Comparison of ENCODE assay signal across 8 cellular contexts in genomic region chr2:167862787-167863186, GRCh38.
DNase-seq lines count a peak whose midpoint lies in the region; ATAC-seq lines count a peak whose summit lies in the region.

No MANE protein-coding gene starts in this region.

- DNase-seq in NCI-H1436 (lab: John Stamatoyannopoulos, UW): peak; percentile 13
- no peak for DNase-seq in SK-N-DZ (ENCODE audit: low spot score)
- no peak for DNase-seq in ecto neural progenitor cell (ENCODE audit: low spot score)
- DNase-seq in AG08395 (ENCODE audit: low spot score): no peak
- no peak for DNase-seq in H7

- H3K4me3 ChIP-seq in iPS-20b (ENCODE audit: low read length) (0 out of 2 replicates have a peak overlapping the region, but pooled peaks have one; percentile 6), H7 (ENCODE audit: insufficient read depth, low read depth, low read length) (no peak overlapping the region)

- H3K36me3 ChIP-seq in iPS-20b (ENCODE audit: insufficient read depth, low read depth, low read length): peaks cover 10% of the 10 kb centered on the region; the same call in 1 of the 2 replicates
- H3K36me3 ChIP-seq in H7 (replicated peaks; ENCODE audit: control insufficient read depth, insufficient read depth, low read length): no peaks in the 10 kb centered on the region; the same call in 1 of the 2 replicates

- H3K27ac ChIP-seq in iPS-20b (ENCODE audit: low read length): peak overlapping the region; percentile 88

- ATAC-seq in GM18909 (IDR thresholded peaks at IDR 0.05; ENCODE audit: poor library complexity, unreplicated experiment) (peak; percentile 75), HG02588 (IDR thresholded peaks at IDR 0.05; ENCODE audit: unreplicated experiment) (peak; percentile 82)

- peaks cover 14% of the 10 kb centered on the region; the same call in 1 of the 2 replicates for H3K9me3 ChIP-seq in iPS-20b (ENCODE audit: insufficient read depth, low read depth, low read length)

- peak overlapping the region; percentile 46; the same call in 1 of the 2 replicates for H3K9ac ChIP-seq in iPS-20b (ENCODE audit: low read depth, low read length)

- H3K4me1 ChIP-seq in iPS-20b (ENCODE audit: insufficient read depth, low read length): peaks cover 34% of the 10 kb centered on the region

- no peaks in the 10 kb centered on the region for H3K27me3 ChIP-seq in iPS-20b (ENCODE audit: insufficient read depth, low read length)
- H3K27me3 ChIP-seq in H7 (ENCODE audit: control insufficient read depth, insufficient read depth, low read length): no peaks in the 10 kb centered on the region
